ENCODE assay signal across 8 cellular contexts in genomic region chr6:139134817-139135577, GRCh38. TPM values are rescaled to one million over a fixed set of nuclear protein-coding genes. Genes with fewer than 3 reads are reported as not detected.
DNase-seq lines count a peak whose midpoint lies in the region; ATAC-seq, FAIRE-seq and TF ChIP-seq lines count a peak whose summit lies in the region.

TSS of gene HECA (plus strand) at chr6:139135080. CDS start at chr6:139135397, 317 bp downstream.

- H3K4me3 Mint-ChIP-seq in WTC11: peak within 1 kb of the TSS; percentile 84

- peak; percentile 89 for DNase-seq in ACHN
- DNase-seq in NCI-H226: peak; percentile 83
- DNase-seq in WTC11 (ENCODE audit: low spot score): peak; percentile 96
- peak; percentile 79 for DNase-seq in bronchial epithelial cell (ENCODE audit: low read depth)
- peak; percentile 96 for DNase-seq in iPS-NIHi11 (ENCODE audit: low spot score)
- DNase-seq in small intestine: peak; percentile 94

- peaks cover 12% of the 10 kb centered on the region for H3K27me3 Mint-ChIP-seq in WTC11 (ENCODE audit: low read depth)

- H3K27me3 ChIP-seq in bronchial epithelial cell (ENCODE audit: control insufficient read depth, insufficient read depth, low read length) (no peaks in the 10 kb centered on the region), small intestine (ENCODE audit: control insufficient read depth in 2 of 2, insufficient read depth in 2 of 2, low read length in 2 of 2) (no peaks in the 10 kb centered on the region)

- H3K27ac ChIP-seq in small intestine (ENCODE audit: low read depth in 1 of 2, low read length in 1 of 2): peak within 1 kb of the TSS; percentile 97 to 98

- no peak for TF ChIP-seq CTCF in WTC11 (IDR thresholded peaks at IDR 0.05)
- TF ChIP-seq CTCF in bronchial epithelial cell (IDR thresholded peaks at IDR 0.05; ENCODE audit: insufficient read depth, low read length, severe bottlenecking): no peak

- peak within 1 kb of the TSS; percentile 92 for H3K27ac Mint-ChIP-seq in WTC11

- H3K4me3 ChIP-seq in bronchial epithelial cell (ENCODE audit: low read depth, low read length): peak within 1 kb of the TSS; percentile 79
- H3K4me3 ChIP-seq in small intestine (ENCODE audit: low read depth in 1 of 2, low read length in 2 of 2): peak within 1 kb of the TSS; percentile 89 to 96

- WGBS in small intestine, 3 donors: 1% methylated on average over 55 to 105 of the region's 105 CpGs

- 0 out of 2 replicates have a peak, but pooled peaks cover 3% of the 10 kb centered on the region for H3K9me3 Mint-ChIP-seq in WTC11

- POLR2A ChIA-PET in WTC11 (lab: Charles Lee): interaction anchor here (0.6 kb wide), 2 partner anchors 221 to 412 kb away, joined by 3 to 6 read pairs; no protein-coding TSS in a partner anchor

- no peaks in the 10 kb centered on the region for H3K9me3 ChIP-seq in small intestine (ENCODE audit: control insufficient read depth, low read depth)

- peak; percentile 92 for ATAC-seq in GM18907 (IDR thresholded peaks at IDR 0.05; ENCODE audit: unreplicated experiment)
- ATAC-seq in HG03159 (IDR thresholded peaks at IDR 0.05; ENCODE audit: unreplicated experiment): peak; percentile 80
- peak; percentile 85 for ATAC-seq in WTC11

- in situ Hi-C loops in ACHN (cut with HindIII; ENCODE audit: low pct_ligation_motif_present, low pct_unique_long_range_greater_than_20kb, low sequenced_read_pairs): no loop called here

- no peaks in the 10 kb centered on the region for H3K36me3 ChIP-seq in bronchial epithelial cell (ENCODE audit: control insufficient read depth, insufficient read depth, low read length)
- H3K36me3 ChIP-seq in small intestine (ENCODE audit: control insufficient read depth in 2 of 2, insufficient read depth in 2 of 2, low read length in 2 of 2): no peaks in the 10 kb centered on the region

- peaks cover 19% of the 10 kb centered on the region for H3K4me1 Mint-ChIP-seq in WTC11

- H3K36me3 Mint-ChIP-seq in WTC11: no peaks in the 10 kb centered on the region

- no peak for FAIRE-seq in bronchial epithelial cell (lab: Jason Lieb, UNC)
- FAIRE-seq in small intestine (lab: Jason Lieb, UNC): no peak

- CTCF ChIA-PET in WTC11 (lab: Charles Lee): no interaction called here

- H3K4me1 ChIP-seq in small intestine (ENCODE audit: control insufficient read depth in 2 of 2, insufficient read depth in 1 of 2, low read depth in 1 of 2, low read length in 1 of 2): peaks cover 2 to 8% of the 10 kb centered on the region in 2 donors

TF ChIP-seq in WTC11, 78 proteins besides CTCF, POLR2A, EP300 and RAD21 (continues in another document):
- TF ChIP-seq ATF2 (CRISPR knock-in tag; IDR thresholded peaks at IDR 0.05; ENCODE audit: borderline replicate concordance, low read depth) (no peak), NFE2L1 (CRISPR knock-in tag; IDR thresholded peaks at IDR 0.05) (no peak), GABPB1 (CRISPR knock-in tag; IDR thresholded peaks at IDR 0.05) (no peak), ZNF532 (CRISPR knock-in tag; IDR thresholded peaks at IDR 0.05; ENCODE audit: borderline replicate concordance) (no peak), ATF1 (CRISPR knock-in tag; IDR thresholded peaks at IDR 0.05) (peak; percentile 47; the same call in 1 of the 2 replicates), PRDM15 (CRISPR knock-in tag; IDR thresholded peaks at IDR 0.05) (no peak), KAT7 (CRISPR knock-in tag; IDR thresholded peaks at IDR 0.05; ENCODE audit: borderline replicate concordance) (no peak), ZNF425 (CRISPR knock-in tag; conservative IDR thresholded peaks at IDR 0.05) (no peak), CDX4 (CRISPR knock-in tag; IDR thresholded peaks at IDR 0.05; ENCODE audit: borderline replicate concordance) (no peak)

RNA-seq across cellular contexts. Expression of gene HECA, which starts in this region (rescaled TPM):
- 8.1 to 9.4 TPM (median 8.1 TPM) in 3 replicates for total RNA-seq in WTC11 (2021)
- total RNA-seq in bronchial epithelial cell: 23.8 and 25.5 TPM in 2 replicates
- 10 to 100 TPM; 11.6 to 17.0 (median 17.0) TPM for polyA plus RNA-seq in small intestine

Comparison
In these comparisons a context has a peak if more than half of its experiments do, and no peak if none do; other contexts are left out.
1. Peak in every context shown above with its lines: DNase-seq, ATAC-seq, H3K4me3 ChIP-seq and H3K27ac ChIP-seq.